9 cellular contexts compared by ENCODE assay signal in the genomic region with DNA sequence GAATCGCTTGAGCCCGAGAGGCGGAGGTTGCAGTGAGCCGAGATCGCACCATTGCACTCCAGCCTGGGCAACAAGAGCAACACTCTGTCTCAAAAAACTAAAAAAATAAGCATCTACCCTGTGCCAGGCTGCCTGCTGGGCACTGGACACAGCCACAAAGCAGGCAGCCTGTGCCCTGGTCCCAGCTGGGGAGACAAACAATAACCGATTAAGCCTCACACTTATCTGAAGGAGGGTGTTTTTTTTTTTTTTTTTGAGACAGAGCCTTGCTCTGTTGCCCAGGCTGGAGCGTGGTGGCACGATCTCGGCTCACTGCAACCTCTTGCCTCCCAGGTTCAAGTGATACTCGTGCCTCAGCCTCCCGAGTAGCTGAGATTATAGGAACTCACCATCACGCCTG. TPM values are rescaled to one million over a fixed set of nuclear protein-coding genes. Genes with fewer than 3 reads are reported as not detected.
DNase-seq lines count a peak whose midpoint lies in the region.
"Not testable (repeated sequence)": the region's sequence is repeated elsewhere in the genome, so short reads cannot be mapped to it uniquely, and the experiment has no call there.
"Had no signal": no experiment of that assay in that cellular context is flagged by ENCODE, and none has a peak within 500 bp of the region (broad histone marks: within the 10 kb centered on the region; RNA-seq: fewer than 3 reads in every experiment).

No MANE protein-coding gene starts in this region.

- H3K27ac ChIP-seq in cingulate gyrus (ENCODE audit: low read depth, low read length) (peak overlapping the region; percentile 80), layer of hippocampus (ENCODE audit: low read depth, low read length) (peak overlapping the region; percentile 92), temporal lobe (ENCODE audit: low read depth, low read length) (peak overlapping the region; percentile 94)

- intact Hi-C loops in head of caudate nucleus (cut with DNase I) = not testable (repeated sequence)

- not testable (repeated sequence) for H3K27me3 ChIP-seq in layer of hippocampus (ENCODE audit: control insufficient read depth, insufficient read depth, low read length)

- DNase-seq in Ammon's horn (ENCODE audit: low spot score) = peak; percentile 74
- DNase-seq in head of caudate nucleus = peak in 29 of 42 donors; percentile 8 to 62 (median 39)
- DNase-seq in pons (ENCODE audit: low spot score) = peak; percentile 85

RNA-seq across cellular contexts. Expression of gene PLIN3, which starts 11.0 kb away (rescaled TPM):
- total RNA-seq in temporal lobe = 7.9 TPM

RNA-seq across cellular contexts. Expression of gene TICAM1, which starts 25.0 kb away (rescaled TPM):
- 1.5 TPM for total RNA-seq in temporal lobe

RNA-seq across cellular contexts. Expression of gene ARRDC5, which starts 46.2 kb away (rescaled TPM):
- total RNA-seq in temporal lobe = not detected
- total RNA-seq: GM23248, H1, H7 had no signal

RNA-seq across cellular contexts. Expression of gene UHRF1, which starts 52.8 kb away (rescaled TPM):
- 4.7 TPM for total RNA-seq in temporal lobe

Comparison
In these comparisons a context has a peak if more than half of its experiments do, and no peak if none do; other contexts are left out.
1. Peak in every context shown above with its lines: DNase-seq and H3K27ac ChIP-seq.